In the genomic region with DNA sequence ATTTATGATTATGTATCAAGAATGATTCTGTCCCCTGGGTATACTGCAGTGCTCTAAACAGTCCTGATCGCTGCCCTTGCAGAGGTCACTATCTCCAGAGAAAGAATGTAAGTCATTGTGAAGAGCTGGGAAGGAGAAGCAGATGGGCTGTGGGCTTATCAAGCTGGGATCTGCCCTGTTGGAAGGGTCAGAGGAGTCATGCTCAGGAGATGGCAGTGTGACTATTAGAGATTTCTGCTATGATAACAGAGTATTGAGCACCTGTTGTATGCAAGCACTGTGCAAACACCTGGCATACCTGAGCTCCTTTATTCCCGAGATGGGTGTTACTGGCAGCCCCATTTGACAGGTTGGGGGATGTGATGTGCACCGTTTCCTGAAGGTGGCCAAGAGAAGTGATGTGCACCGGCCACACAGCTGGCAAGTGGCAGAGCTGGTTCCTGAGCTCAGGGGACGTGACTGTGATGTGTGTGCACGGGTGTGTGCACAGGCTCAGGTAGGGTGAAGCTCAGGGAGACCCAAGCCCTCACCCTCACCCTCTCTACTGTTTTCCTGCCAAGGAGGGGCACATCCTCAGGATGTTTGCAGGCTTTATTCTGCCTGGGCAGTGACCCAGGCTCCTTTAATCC, we compare ENCODE assay signal across 21 cellular contexts. TPM values are rescaled to one million over a fixed set of nuclear protein-coding genes. Genes with fewer than 3 reads are reported as not detected.
A peak's percentile ranks its signal among the peaks of the same experiment; 100 is the strongest.
DNase-seq lines count a peak whose midpoint lies in the region; ATAC-seq, FAIRE-seq and TF ChIP-seq lines count a peak whose summit lies in the region.
"Had no signal": no experiment of that assay in that cellular context is flagged by ENCODE, and none has a peak within 500 bp of the region (broad histone marks: within the 10 kb centered on the region; RNA-seq: fewer than 3 reads in every experiment).

No MANE protein-coding gene starts in this region.

- H3K4me2 ChIP-seq in HepG2 (ENCODE audit: low read depth, low read length), result no peak overlapping the region
- H3K4me2 ChIP-seq: neural progenitor cell had no signal

- DNase-seq in HepG2 (ENCODE audit: low spot score) (no peak), right lobe of liver (no peak), lower lobe of right lung (no peak), aorta (no peak), NCI-H2171 treated with DMSO at 0.1 percent for 48 hours (lab: John Stamatoyannopoulos, UW) (no peak)
- DNase-seq in stimulated activated CD4-positive, alpha-beta T cell treated with anti-CD3 and anti-CD28 coated beads, Interleukin-12 subunit alpha, Interleukin-12 subunit beta, amount 100 ng/mL, for 4 hours, result no peak
- no peak for DNase-seq in effector CD4-positive, alpha-beta T cell
- DNase-seq: activated naive CD8-positive, alpha-beta T cell treated with anti-CD3 and anti-CD28 coated beads, Interleukin-2, amount 50 U/mL, for 24 hours; C1 segment of cervical spinal cord; KBM-7; NCI-H1048; NCI-H2107; stimulated activated naive B cell treated with anti-CD40 and anti-IgM and Interleukin-4, amounts not matched to agents 10 μg/mL and 1 μg/mL and 100 μg/mL, for 72 hours; T-helper 9 cell had no signal

- no peak overlapping the region for H2AFZ ChIP-seq in HepG2 (ENCODE audit: low read length)
- H2AFZ ChIP-seq: neural progenitor cell had no signal

- TF ChIP-seq RAD21 in HepG2 (CRISPR knock-in tag; IDR thresholded peaks at IDR 0.05), result no peak

- H3K36me3 ChIP-seq in HepG2 (replicated peaks in 1 of 2; ENCODE audit: control insufficient read depth in 1 of 2, insufficient read depth in 2 of 2, low read length in 2 of 2) (peaks cover 0 to 2% of the 10 kb centered on the region in 2 experiments; a peak in 2 of 5 replicates), right lobe of liver (no peaks in the 10 kb centered on the region), lower lobe of right lung (no peaks in the 10 kb centered on the region), aorta (ENCODE audit: control insufficient read depth in 1 of 2, insufficient read depth in 2 of 2, low read length in 1 of 2) (no peaks in the 10 kb centered on the region)
- H3K36me3 ChIP-seq: HAP-1, neural progenitor cell, thyroid gland had no signal

- ATAC-seq in HepG2 (peak; percentile 46; the same call in 1 of the 3 replicates), right lobe of liver (no peak), lower lobe of right lung (peak; percentile 9 to 54), aorta (ENCODE audit: low FRiP score) (peak; percentile 26)
- ATAC-seq: activated naive CD8-positive, alpha-beta T cell treated with anti-CD3 and anti-CD28 coated beads, Interleukin-2, amount 50 U/mL, for 24 hours; activated T-helper 17 cell treated with anti-CD3 and anti-CD28 coated beads, Interleukin-2, amount 50 U/mL, for 72 hours had no signal

- H3K9ac ChIP-seq in HepG2 (ENCODE audit: insufficient read depth, low read depth, low read length), result no peak overlapping the region
- H3K9ac ChIP-seq: neural progenitor cell had no signal

- TF ChIP-seq EP300 in HepG2 (IDR thresholded peaks at IDR 0.05; ENCODE audit: low read depth in 2 of 2, low read length in 2 of 2) (no peak), HepG2 (CRISPR knock-in tag; IDR thresholded peaks at IDR 0.05; ENCODE audit: borderline replicate concordance) (no peak)

- no TSS peak for BruUV-seq in HepG2 (replicated peaks; lab: Mats Ljungman, UMichigan)

- TF ChIP-seq CTCF in HepG2 (CRISPR knock-in tag; IDR thresholded peaks at IDR 0.05) (no peak), right lobe of liver (IDR thresholded peaks at IDR 0.05) (no peak), VCaP (conservative IDR thresholded peaks at IDR 0.05) (peak; percentile 20), lower lobe of right lung (IDR thresholded peaks at IDR 0.05) (no peak)

- H3K27ac ChIP-seq in HepG2 (ENCODE audit: extremely low read length, insufficient read depth, low read length) (no peak overlapping the region), right lobe of liver (no peak overlapping the region), VCaP (peak overlapping the region; percentile 97), lower lobe of right lung (no peak overlapping the region), aorta (ENCODE audit: low read depth in 1 of 2, low read length in 2 of 2) (no peak overlapping the region)
- H3K27ac ChIP-seq: neural progenitor cell, SK-N-MC had no signal

- H3K27me3 ChIP-seq in HepG2 (ENCODE audit: control insufficient read depth in 1 of 2, insufficient read depth in 2 of 2, low read length in 2 of 2) (no peaks in the 10 kb centered on the region), right lobe of liver (no peaks in the 10 kb centered on the region), lower lobe of right lung (ENCODE audit: low read depth) (no peaks in the 10 kb centered on the region), aorta (ENCODE audit: control insufficient read depth in 1 of 2, insufficient read depth in 2 of 2, low read length in 1 of 2) (no peaks in the 10 kb centered on the region)
- H3K27me3 ChIP-seq: neural progenitor cell, thyroid gland had no signal

- H3K9me3 ChIP-seq in HepG2 (ENCODE audit: low read length) (no peaks in the 10 kb centered on the region), right lobe of liver (no peaks in the 10 kb centered on the region), lower lobe of right lung (no peaks in the 10 kb centered on the region), aorta (ENCODE audit: control insufficient read depth, low read length) (no peaks in the 10 kb centered on the region)
- H3K9me3 ChIP-seq: HAP-1, thyroid gland had no signal

- H3K4me3 ChIP-seq in HepG2 (replicated peaks in 1 of 3; ENCODE audit: insufficient read depth in 1 of 3, low read depth in 2 of 3, low read length in 3 of 3) (no peak overlapping the region), right lobe of liver (no peak overlapping the region), lower lobe of right lung (no peak overlapping the region), aorta (ENCODE audit: low read length in 2 of 2) (no peak overlapping the region)
- H3K4me3 ChIP-seq: HAP-1, neural progenitor cell, SK-N-MC, thyroid gland had no signal

- FAIRE-seq in HepG2 (lab: Jason Lieb, UNC), result no peak
- FAIRE-seq: bronchial epithelial cell had no signal

- intact Hi-C loops in HepG2 (cut with micrococcal nuclease; ENCODE audit: unreplicated experiment), result no loop called here
- intact Hi-C loops in right lobe of liver (cut with DNase I), result no loop called here
- intact Hi-C loops in lower lobe of right lung (cut with DNase I), result no loop called here
- intact Hi-C loops in aorta (cut with DNase I), result no loop called here

- TF ChIP-seq POLR2A in HepG2 (IDR thresholded peaks at IDR 0.05; ENCODE audit: insufficient read depth in 1 of 2, low read depth in 2 of 2, low read length in 2 of 2) (no peak), right lobe of liver (IDR thresholded peaks at IDR 0.05) (no peak)

- 92% methylated on average over 5 of the region's 6 CpGs for WGBS in HepG2 (ENCODE audit: low lambda C conversion rate)
- 75% methylated on average over 4 of the region's 6 CpGs for WGBS in right lobe of liver (ENCODE audit: insufficient coverage, low coverage, low lambda C conversion rate, missing lambda C conversion rate)
- 70 to 77% methylated on average over 6 of the region's 6 CpGs for WGBS in aorta, 2 donors

- CTCF ChIA-PET in HepG2 (lab: Yijun Ruan, JAX; ENCODE audit: low intra/inter-chr PET ratio, low total read pairs), result no interaction called here

- no peaks in the 10 kb centered on the region for H4K20me1 ChIP-seq in HepG2 (ENCODE audit: insufficient read depth, low read length)

- H3K4me1 ChIP-seq in HepG2 (ENCODE audit: insufficient read depth, low read length), result peaks cover 12% of the 10 kb centered on the region
- H3K4me1 ChIP-seq in right lobe of liver, result peaks cover 0 to 15% (median 1%) of the 10 kb centered on the region in 4 donors
- peaks cover 10% of the 10 kb centered on the region for H3K4me1 ChIP-seq in lower lobe of right lung
- H3K4me1 ChIP-seq in aorta (ENCODE audit: control insufficient read depth in 1 of 2, insufficient read depth in 2 of 2, low read length in 2 of 2), result no peaks in the 10 kb centered on the region
- H3K4me1 ChIP-seq: HAP-1, neural progenitor cell had no signal

- H3K79me2 ChIP-seq in HepG2 (ENCODE audit: insufficient read depth, low read length), result no peaks in the 10 kb centered on the region

- in situ Hi-C loops in HepG2 (cut with HindIII; ENCODE audit: extremely low pct_ligation_motif_present, low pct_unique_long_range_greater_than_20kb), result no loop called here

- POLR2A ChIA-PET in HepG2 (lab: Yijun Ruan, JAX), result no interaction called here

TF ChIP-seq in HepG2, 621 proteins besides CTCF, POLR2A, EP300 and RAD21 (continues in another document):
- no peak for TF ChIP-seq ZNF883 (CRISPR knock-in tag; IDR thresholded peaks at IDR 0.05; ENCODE audit: not compliant biosample characterization)
- TF ChIP-seq ISL2 (CRISPR knock-in tag; IDR thresholded peaks at IDR 0.05), result no peak
- no peak for TF ChIP-seq SMC3 (IDR thresholded peaks at IDR 0.05; ENCODE audit: low read length)
- TF ChIP-seq RFXAP (CRISPR knock-in tag; IDR thresholded peaks at IDR 0.05; ENCODE audit: borderline replicate concordance), result no peak

RNA-seq across cellular contexts. Expression of a gene that starts 56.5 kb away (rescaled TPM):
- total RNA-seq in HepG2 (2016; rRNA removed; fragmentation: Illumina TruSeq; extraction: Trizol) (17.3 and 17.9 TPM in 2 replicates), right lobe of liver (10 to 100 TPM in 5 of 6 experiments, 1 to 10 TPM in 1; 9.6 to 74.4 (median 23.5) TPM), lower lobe of right lung (61.9 TPM), aorta (under 1 TPM; 0.36 to 0.49 TPM)
- 3.2 and 4.1 TPM in 2 replicates for total RNA-seq in HepG2 (2016; cell fraction: cytosol; rRNA removed; fragmentation: Illumina TruSeq; extraction: Trizol; ENCODE audit: low read depth)
- 16.2 and 18.5 TPM in 2 replicates for total RNA-seq in HepG2 (2016; cell fraction: insoluble cytoplasmic fraction; rRNA removed; fragmentation: Illumina TruSeq; extraction: Trizol)
- total RNA-seq in HepG2 (2016; cell fraction: membrane; rRNA removed; fragmentation: Illumina TruSeq; extraction: Trizol), result 11.3 and 13.4 TPM in 2 replicates
- 11.5 and 19.6 TPM in 2 replicates for total RNA-seq in HepG2 (2016; cell fraction: nucleus; rRNA removed; fragmentation: Illumina TruSeq; extraction: Trizol)
- polyA plus RNA-seq in HepG2 (2011; rRNA removed) (8.3 and 9.3 TPM in 2 replicates), aorta (1 to 10 TPM in 1 of 2 donors, under 1 TPM in 1; 0.36 to 9.1 TPM)
- polyA plus RNA-seq in HepG2 (2011; cell fraction: cytosol; rRNA removed), result 5.7 and 5.8 TPM in 2 replicates
- polyA plus RNA-seq in HepG2 (2011; cell fraction: nucleus; rRNA removed), result 9.7 and 10.0 TPM in 2 replicates
- 8.6 and 11.5 TPM in 2 replicates for polyA plus RNA-seq in HepG2 (2012)
- 1.6 and 2.5 TPM in 2 replicates for polyA plus RNA-seq in HepG2 (2016; cell fraction: cytosol; fragmentation: Illumina TruSeq; extraction: Trizol; ENCODE audit: low read depth)
- polyA plus RNA-seq in HepG2 (2016; cell fraction: insoluble cytoplasmic fraction; fragmentation: Illumina TruSeq; extraction: Trizol; ENCODE audit: low read depth), result 16.5 and 17.8 TPM in 2 replicates
- 7.0 and 8.7 TPM in 2 replicates for polyA plus RNA-seq in HepG2 (2016; cell fraction: membrane; fragmentation: Illumina TruSeq; extraction: Trizol; ENCODE audit: low read depth)
- polyA plus RNA-seq in HepG2 (2016; cell fraction: nucleus; fragmentation: Illumina TruSeq; extraction: Trizol; ENCODE audit: insufficient read depth, low read depth), result 16.3 and 18.5 TPM in 2 replicates
- polyA minus RNA-seq in HepG2 (2011; rRNA and poly(A)+ RNA removed; ENCODE audit: low replicate concordance), result 12.6 and 55.5 TPM in 2 replicates
- polyA minus RNA-seq in HepG2 (2011; cell fraction: cytosol; rRNA and poly(A)+ RNA removed), result 6.4 and 7.6 TPM in 2 replicates
- polyA minus RNA-seq in HepG2 (2011; cell fraction: nucleus; rRNA and poly(A)+ RNA removed), result 12.2 and 12.5 TPM in 2 replicates

Comparison
In these comparisons a context has a peak if more than half of its experiments do, and no peak if none do; other contexts are left out.
1. ATAC-seq: peak in HepG2 (single experiment), lower lobe of right lung (2 of 2) and aorta (single experiment); none in right lobe of liver (0 of 4).